In the genomic region with DNA sequence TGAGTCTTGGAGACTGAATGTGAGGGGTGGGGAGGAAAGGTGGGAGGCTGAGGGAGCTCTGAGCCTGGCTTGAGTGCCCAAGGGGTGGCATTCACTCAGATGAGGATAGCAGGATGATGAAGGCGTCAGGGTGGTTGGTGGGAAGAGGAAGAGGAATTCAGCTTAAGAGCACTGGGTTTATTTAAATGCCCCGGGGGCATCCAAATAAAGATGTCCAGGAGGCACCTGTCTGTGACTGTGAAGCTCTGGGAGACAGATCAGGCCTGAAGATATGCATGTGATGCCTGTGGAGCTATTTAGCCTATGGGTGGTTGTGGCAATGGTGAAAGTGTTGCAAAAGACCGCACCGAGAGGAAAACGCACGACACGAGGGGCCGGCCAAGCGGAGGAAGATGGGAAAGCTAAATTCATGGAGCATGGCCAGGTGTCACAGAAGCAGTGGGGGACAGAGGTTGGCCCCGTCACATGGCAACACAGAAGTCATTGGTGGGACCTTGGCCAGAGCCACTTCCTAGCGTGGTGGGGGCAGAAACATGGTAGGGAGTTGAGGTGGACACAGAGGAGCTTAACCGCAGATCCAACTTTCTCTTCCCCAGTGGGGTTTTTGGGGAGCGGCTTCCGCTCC, we compare ENCODE assay signal across 24 cellular contexts. TPM values are rescaled to one million over a fixed set of nuclear protein-coding genes. Genes with fewer than 3 reads are reported as not detected.
A peak's percentile ranks its signal among the peaks of the same experiment; 100 is the strongest.
DNase-seq lines count a peak whose midpoint lies in the region; ATAC-seq and TF ChIP-seq lines count a peak whose summit lies in the region.
"Had no signal": no experiment of that assay in that cellular context is flagged by ENCODE, and none has a peak within 500 bp of the region (broad histone marks: within the 10 kb centered on the region; RNA-seq: fewer than 3 reads in every experiment).

No MANE protein-coding gene starts in this region.

- 0 out of 22 replicates have a peak, but pooled peaks cover 0 to 3% (median 0%) of the 10 kb centered on the region in 11 experiments for H4K20me1 ChIP-seq in BLaER1 treated with 17β-estradiol and CSF1 and Interleukin-3, amounts not matched to agents 10 nM and 100 nM
- no peaks in the 10 kb centered on the region for H4K20me1 ChIP-seq in osteoblast (ENCODE audit: insufficient read depth, low read length)

- peak; percentile 5 for DNase-seq in GM10248 (ENCODE audit: extremely low spot score)
- DNase-seq in RWPE1 (ENCODE audit: low spot score): no peak
- DNase-seq in osteoblast (ENCODE audit: insufficient read length, low spot score, missing footprints): no peak
- no peak for DNase-seq in mucosa of descending colon
- no peak for DNase-seq in putamen (ENCODE audit: low spot score)
- DNase-seq: CD4-positive, CD25-positive, alpha-beta regulatory T cell; DMS153; DND-41; H9; HFFc6; NCI-H1092; NCI-H1417 treated with DMSO at 0.1 percent for 48 hours; NCI-H1694 treated with DMSO at 0.1 percent for 48 hours; NCI-H2081; NCI-H2227 treated with DMSO at 0.1 percent for 48 hours; NCI-H526 treated with DMSO at 0.1 percent for 48 hours; Peyer's patch; SK-N-SH; SW 1271 had no signal

- H3K27ac ChIP-seq in BLaER1 treated with 17β-estradiol and CSF1 and Interleukin-3, amounts not matched to agents 10 nM and 100 nM: no peak overlapping the region
- H3K27ac ChIP-seq in RWPE1 (peak overlapping the region; percentile 97; the same call in 1 of the 2 replicates), osteoblast (ENCODE audit: low read depth, low read length) (peak overlapping the region; percentile 17)
- H3K27ac ChIP-seq: KMS-11, Peyer's patch had no signal

- peaks cover 29 to 80% (median 41%) of the 10 kb centered on the region in 10 experiments for H3K4me1 ChIP-seq in BLaER1 treated with 17β-estradiol and CSF1 and Interleukin-3, amounts not matched to agents 10 nM and 100 nM
- H3K4me1 ChIP-seq in osteoblast (ENCODE audit: insufficient read depth, low read length) (peaks cover 14% of the 10 kb centered on the region), mucosa of descending colon (ENCODE audit: low read depth) (no peaks in the 10 kb centered on the region)

- CTCF ChIA-PET in GM10248 (lab: Yijun Ruan, JAX): interaction anchor here (0.7 to 2.9 kb wide), 5 partner anchors 10 to 64 kb away, joined by 3 to 11 read pairs (median 4); a partner anchor contains a TSS
- CTCF ChIA-PET in RWPE1 (lab: Yijun Ruan, JAX): interaction anchor here (0.7 to 1.0 kb wide), 3 partner anchors 9 to 407 kb away, joined by 3 to 6 read pairs (median 3); no protein-coding TSS in a partner anchor

- H3K9ac ChIP-seq in BLaER1 treated with 17β-estradiol and CSF1 and Interleukin-3, amounts not matched to agents 10 nM and 100 nM: no peak overlapping the region
- H3K9ac ChIP-seq: KMS-11, SK-N-SH had no signal

- H3K4me3 ChIP-seq in BLaER1 treated with 17β-estradiol and CSF1 and Interleukin-3, amounts not matched to agents 10 nM and 100 nM: no peak overlapping the region
- H3K4me3 ChIP-seq in osteoblast (ENCODE audit: insufficient read depth, low read length) (no peak overlapping the region), mucosa of descending colon (no peak overlapping the region)
- H3K4me3 ChIP-seq: GM23338, Peyer's patch had no signal

- peak overlapping the region; percentile 17 to 49 (median 33) for H3K4me2 ChIP-seq in BLaER1 treated with 17β-estradiol and CSF1 and Interleukin-3, amounts not matched to agents 10 nM and 100 nM
- H3K4me2 ChIP-seq in osteoblast (ENCODE audit: insufficient read depth, low read length): no peak overlapping the region
- H3K4me2 ChIP-seq: GM23338, KMS-11, SK-N-SH had no signal

- ATAC-seq in HG02885 (IDR thresholded peaks at IDR 0.05; ENCODE audit: poor library complexity, unreplicated experiment): no peak
- ATAC-seq in mucosa of descending colon: no peak
- ATAC-seq: GM23338 had no signal

- TF ChIP-seq CTCF in GM10248 (IDR thresholded peaks at IDR 0.05; ENCODE audit: control extremely low read depth, extremely low read depth, low read depth, missing control alignments): no peak
- TF ChIP-seq CTCF in RWPE1 (conservative IDR thresholded peaks at IDR 0.05; ENCODE audit: low read depth): no peak
- TF ChIP-seq CTCF in osteoblast (IDR thresholded peaks at IDR 0.05; ENCODE audit: extremely low read depth, low read depth, low read length): no peak
- TF ChIP-seq CTCF in mucosa of descending colon (IDR thresholded peaks at IDR 0.05): no peak

- peaks cover 0 to 91% (median 0%) of the 10 kb centered on the region in 11 experiments; a peak in 8 of 22 replicates for H3K36me3 ChIP-seq in BLaER1 treated with 17β-estradiol and CSF1 and Interleukin-3, amounts not matched to agents 10 nM and 100 nM
- H3K36me3 ChIP-seq in osteoblast (ENCODE audit: insufficient read depth, low read length): no peaks in the 10 kb centered on the region
- no peaks in the 10 kb centered on the region for H3K36me3 ChIP-seq in mucosa of descending colon (ENCODE audit: low read depth)
- H3K36me3 ChIP-seq: Peyer's patch had no signal

- H3K9me3 ChIP-seq in BLaER1 treated with 17β-estradiol and CSF1 and Interleukin-3, amounts not matched to agents 10 nM and 100 nM (replicated peaks in 1 of 11): no peaks in the 10 kb centered on the region
- H3K9me3 ChIP-seq in osteoblast (ENCODE audit: low read depth, low read length) (no peaks in the 10 kb centered on the region), mucosa of descending colon (no peaks in the 10 kb centered on the region)
- H3K9me3 ChIP-seq: Peyer's patch, SK-N-SH had no signal

- intact Hi-C loops in mucosa of descending colon (cut with DNase I, micrococcal nuclease): no loop called here

- no peak overlapping the region for H2AFZ ChIP-seq in osteoblast (ENCODE audit: low read length)
- H2AFZ ChIP-seq: GM23338 had no signal

- no peaks in the 10 kb centered on the region for H3K79me2 ChIP-seq in osteoblast (ENCODE audit: insufficient read depth, low read length)

- POLR2A ChIA-PET in GM10248 (lab: Yijun Ruan, JAX): no interaction called here
- POLR2A ChIA-PET in RWPE1 (lab: Yijun Ruan, JAX; ENCODE audit: low non-redundant PET): interaction anchor here (0.8 kb wide), 1 partner anchor 15 kb away, joined by 3 read pairs; a partner anchor contains a TSS

- no peaks in the 10 kb centered on the region for H3K27me3 ChIP-seq in BLaER1 treated with 17β-estradiol and CSF1 and Interleukin-3, amounts not matched to agents 10 nM and 100 nM
- no peaks in the 10 kb centered on the region for H3K27me3 ChIP-seq in osteoblast (ENCODE audit: insufficient read depth, low read length)
- H3K27me3 ChIP-seq: Peyer's patch had no signal

RNA-seq across cellular contexts. Expression of a gene that starts 15.5 kb away (rescaled TPM):
- total RNA-seq in osteoblast: 0.29 and 0.36 TPM in 2 replicates
- total RNA-seq in mucosa of descending colon: 10 to 100 TPM in 1 of 3 donors, 1 to 10 TPM in 2; 4.3 to 10.5 (median 6.2) TPM
- total RNA-seq: A673; CD4-positive, CD25-positive, alpha-beta regulatory T cell had no signal

RNA-seq across cellular contexts. Expression of a gene that starts 32.8 kb away (rescaled TPM):
- total RNA-seq in osteoblast (22.1 and 30.0 TPM in 2 replicates), mucosa of descending colon (10 to 100 TPM; 12.5 to 16.9 (median 16.1) TPM)

Comparison
In these comparisons a context has a peak if more than half of its experiments do, and no peak if none do; other contexts are left out.
1. H3K27ac ChIP-seq: peak in RWPE1 (single experiment) and osteoblast (single experiment); none in BLaER1 treated with 17β-estradiol and CSF1 and Interleukin-3, amounts not matched to agents 10 nM and 100 nM (0 of 11).